Comparison of ENCODE assay signal across 14 cellular contexts in the genomic region with DNA sequence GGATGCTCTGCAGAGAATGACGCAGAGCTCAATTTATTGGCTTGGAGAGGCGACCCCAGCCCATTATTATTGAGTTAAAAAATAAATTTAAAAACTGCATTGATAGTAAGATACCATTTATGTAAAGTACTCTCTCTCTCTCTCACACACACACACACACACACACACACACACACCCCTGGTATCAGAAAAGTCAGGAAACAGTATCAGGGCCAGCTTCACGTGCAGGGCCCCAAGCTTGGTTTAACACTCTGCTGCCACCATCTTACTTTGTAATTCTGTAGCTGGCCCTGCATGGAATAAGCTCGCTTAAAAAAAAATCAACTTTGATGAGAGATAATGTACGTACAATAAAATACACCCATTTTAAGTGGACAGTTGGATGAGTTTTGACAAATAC. TPM values are rescaled to one million over a fixed set of nuclear protein-coding genes. Genes with fewer than 3 reads are reported as not detected.
DNase-seq lines count a peak whose midpoint lies in the region; ATAC-seq and TF ChIP-seq lines count a peak whose summit lies in the region.
"Had no signal": no experiment of that assay in that cellular context is flagged by ENCODE, and none has a peak within 500 bp of the region (broad histone marks: within the 10 kb centered on the region; RNA-seq: fewer than 3 reads in every experiment).

No MANE protein-coding gene starts in this region.

- POLR2A ChIA-PET in T-cell (lab: Charles Lee): interaction anchor here (0.6 to 2.4 kb wide), 28 partner anchors 11 to 86 kb away, joined by 3 to 21 read pairs (median 5); a partner anchor contains a TSS

- ATAC-seq in stimulated activated naive CD8-positive, alpha-beta T cell treated with anti-CD3 and anti-CD28 coated beads, Interleukin-15, Interleukin-2, amounts not matched to agents 100 U/mL and 50 U/mL, for 24 hours: no peak
- ATAC-seq in T-cell (replicated peaks in 1 of 4) (peak; percentile 28 to 36 (median 32)), lower lobe of right lung (no peak), upper lobe of right lung (no peak)
- ATAC-seq: Right ventricle myocardium inferior had no signal

- TF ChIP-seq POLR2A in sigmoid colon (IDR thresholded peaks at IDR 0.05): no peak

- H3K27me3 Mint-ChIP-seq in stimulated activated naive CD8-positive, alpha-beta T cell treated with anti-CD3 and anti-CD28 coated beads, Interleukin-15, Interleukin-2, amounts not matched to agents 100 ng/mL and 50 ng/mL, for 24 hours: no peaks in the 10 kb centered on the region
- no peaks in the 10 kb centered on the region for H3K27me3 Mint-ChIP-seq in T-cell

- DNase-seq in stimulated activated naive CD8-positive, alpha-beta T cell treated with anti-CD3 and anti-CD28 coated beads, Interleukin-15, Interleukin-2, amounts not matched to agents 100 U/mL and 50 U/mL, for 24 hours: no peak
- DNase-seq in T-cell: no peak
- DNase-seq in lower lobe of right lung: no peak
- no peak for DNase-seq in upper lobe of right lung
- no peak for DNase-seq in NCI-H146 treated with DMSO at 0.1 percent for 48 hours (lab: John Stamatoyannopoulos, UW; ENCODE audit: unreplicated experiment)
- DNase-seq in sigmoid colon: no peak
- DNase-seq in NCI-H226: no peak
- DNase-seq: BE2C, IMR-90 had no signal

- intact Hi-C loops in lower lobe of right lung (cut with DNase I): no loop called here
- intact Hi-C loops in upper lobe of right lung (cut with DNase I): no loop called here
- intact Hi-C loops in sigmoid colon (cut with DNase I): no loop called here

- H3K27ac Mint-ChIP-seq in stimulated activated naive CD8-positive, alpha-beta T cell treated with anti-CD3 and anti-CD28 coated beads, Interleukin-15, Interleukin-2, amounts not matched to agents 100 ng/mL and 50 ng/mL, for 24 hours: peak overlapping the region; percentile 92
- H3K27ac Mint-ChIP-seq in T-cell: peak overlapping the region; percentile 94 to 97

- no peaks in the 10 kb centered on the region for H3K36me3 ChIP-seq in lower lobe of right lung
- H3K36me3 ChIP-seq in upper lobe of right lung: no peaks in the 10 kb centered on the region
- no peaks in the 10 kb centered on the region for H3K36me3 ChIP-seq in sigmoid colon
- H3K36me3 ChIP-seq: BE2C, breast epithelium, right atrium auricular region had no signal

- no peaks in the 10 kb centered on the region for H3K9me3 ChIP-seq in lower lobe of right lung
- H3K9me3 ChIP-seq in upper lobe of right lung: no peaks in the 10 kb centered on the region
- no peaks in the 10 kb centered on the region for H3K9me3 ChIP-seq in sigmoid colon
- H3K9me3 ChIP-seq: BE2C, breast epithelium, right atrium auricular region had no signal

- CTCF ChIA-PET in T-cell (lab: Charles Lee): interaction anchor here (0.6 to 2.3 kb wide), 20 partner anchors 15 to 129 kb away, joined by 3 to 13 read pairs (median 4); a partner anchor contains a TSS

- H3K27me3 ChIP-seq in lower lobe of right lung (ENCODE audit: low read depth): no peaks in the 10 kb centered on the region
- no peaks in the 10 kb centered on the region for H3K27me3 ChIP-seq in upper lobe of right lung
- H3K27me3 ChIP-seq in sigmoid colon: no peaks in the 10 kb centered on the region
- H3K27me3 ChIP-seq: BE2C, breast epithelium, right atrium auricular region had no signal

- peak overlapping the region; percentile 25 for H3K27ac ChIP-seq in lower lobe of right lung
- peak overlapping the region; percentile 48 for H3K27ac ChIP-seq in upper lobe of right lung
- no peak overlapping the region for H3K27ac ChIP-seq in sigmoid colon
- H3K27ac ChIP-seq: right atrium auricular region had no signal

- TF ChIP-seq EP300 in sigmoid colon (IDR thresholded peaks at IDR 0.05): no peak

- TF ChIP-seq CTCF in lower lobe of right lung (IDR thresholded peaks at IDR 0.05) (no peak), upper lobe of right lung (IDR thresholded peaks at IDR 0.05) (no peak), sigmoid colon (IDR thresholded peaks at IDR 0.05) (no peak)

- peaks cover 29% of the 10 kb centered on the region for H3K36me3 Mint-ChIP-seq in stimulated activated naive CD8-positive, alpha-beta T cell treated with anti-CD3 and anti-CD28 coated beads, Interleukin-15, Interleukin-2, amounts not matched to agents 100 ng/mL and 50 ng/mL, for 24 hours (ENCODE audit: low read depth)
- peaks cover 2% of the 10 kb centered on the region for H3K36me3 Mint-ChIP-seq in T-cell

- 53% methylated on average over 5 of the region's 5 CpGs for WGBS in sigmoid colon, 2 donors

- H3K4me1 ChIP-seq in lower lobe of right lung: peaks cover 15% of the 10 kb centered on the region
- H3K4me1 ChIP-seq in upper lobe of right lung: peaks cover 7% of the 10 kb centered on the region
- peaks cover 0 to 14% (median 9%) of the 10 kb centered on the region in 4 donors for H3K4me1 ChIP-seq in sigmoid colon
- H3K4me1 ChIP-seq: BE2C, breast epithelium had no signal

- H3K4me3 Mint-ChIP-seq in stimulated activated naive CD8-positive, alpha-beta T cell treated with anti-CD3 and anti-CD28 coated beads, Interleukin-15, Interleukin-2, amounts not matched to agents 100 ng/mL and 50 ng/mL, for 24 hours: peak overlapping the region; percentile 73
- peak overlapping the region; percentile 68 to 73 (median 68) for H3K4me3 Mint-ChIP-seq in T-cell

- H3K4me3 ChIP-seq in lower lobe of right lung (no peak overlapping the region), upper lobe of right lung (no peak overlapping the region), sigmoid colon (no peak overlapping the region)
- H3K4me3 ChIP-seq: breast epithelium, right atrium auricular region had no signal

- peaks cover 60% of the 10 kb centered on the region for H3K4me1 Mint-ChIP-seq in stimulated activated naive CD8-positive, alpha-beta T cell treated with anti-CD3 and anti-CD28 coated beads, Interleukin-15, Interleukin-2, amounts not matched to agents 100 ng/mL and 50 ng/mL, for 24 hours (ENCODE audit: low read depth)
- H3K4me1 Mint-ChIP-seq in T-cell: peaks cover 45 to 61% (median 59%) of the 10 kb centered on the region in 3 donors

- no peaks in the 10 kb centered on the region for H3K9me3 Mint-ChIP-seq in stimulated activated naive CD8-positive, alpha-beta T cell treated with anti-CD3 and anti-CD28 coated beads, Interleukin-15, Interleukin-2, amounts not matched to agents 100 ng/mL and 50 ng/mL, for 24 hours
- no peaks in the 10 kb centered on the region for H3K9me3 Mint-ChIP-seq in T-cell

RNA-seq across cellular contexts. Expression of a gene that starts 59.8 kb away (rescaled TPM):
- total RNA-seq in T-cell: 100 to 1,000 TPM; 227 to 387 (median 255) TPM
- 3.5 TPM for total RNA-seq in lower lobe of right lung
- total RNA-seq in upper lobe of right lung: 2.5 TPM
- total RNA-seq in sigmoid colon: under 1 TPM in 2 of 4 donors, not detected in 2; 0.54 to 0.55 TPM
- polyA plus RNA-seq in sigmoid colon: 10 to 100 TPM in 1 of 3 donors, under 1 TPM in 2; 0.23 to 12.3 (median 0.60) TPM
- total RNA-seq: frontal cortex, IMR-90, Right ventricle myocardium inferior had no signal
- polyA plus RNA-seq: IMR-90 had no signal

Comparison
In these comparisons a context has a peak if more than half of its experiments do, and no peak if none do; other contexts are left out.
1. ATAC-seq: peak in T-cell (4 of 4); none in stimulated activated naive CD8-positive, alpha-beta T cell treated with anti-CD3 and anti-CD28 coated beads, Interleukin-15, Interleukin-2, amounts not matched to agents 100 U/mL and 50 U/mL, for 24 hours (single experiment), lower lobe of right lung (0 of 2) and upper lobe of right lung (single experiment).
2. H3K27ac ChIP-seq: peak in lower lobe of right lung (single experiment) and upper lobe of right lung (single experiment); none in sigmoid colon (0 of 4).
3. RNA of a gene that starts 59.8 kb away (total RNA-seq): 227 to 387 TPM in T-cell; 3.5 TPM in lower lobe of right lung (single experiment), 2.5 TPM in upper lobe of right lung (single experiment) and 0.54 to 0.55 TPM in sigmoid colon; every median in the first group is over 10 times any median in the second.